In genomic region chr4:119032921-119033685, GRCh38 we compare ENCODE assay signal across 19 cellular contexts.
A peak's percentile ranks its signal among the peaks of the same experiment; 100 is the strongest.
DNase-seq lines count a peak whose midpoint lies in the region; ATAC-seq and TF ChIP-seq lines count a peak whose summit lies in the region.
"Had no signal": no experiment of that assay in that cellular context is flagged by ENCODE, and none has a peak within 500 bp of the region (broad histone marks: within the 10 kb centered on the region; RNA-seq: fewer than 3 reads in every experiment).

No MANE protein-coding gene starts in this region.

- H3K27me3 ChIP-seq in left ventricle myocardium inferior (ENCODE audit: low read depth) (no peaks in the 10 kb centered on the region), gastroesophageal sphincter (no peaks in the 10 kb centered on the region), vagina (no peaks in the 10 kb centered on the region), hepatocyte (no peaks in the 10 kb centered on the region)

- peak in 1 of 2 donors; percentile 19 for TF ChIP-seq POLR2A in gastroesophageal sphincter (IDR thresholded peaks at IDR 0.05)
- TF ChIP-seq POLR2A in vagina (IDR thresholded peaks at IDR 0.05): no peak

- H3K36me3 ChIP-seq in left ventricle myocardium inferior: peaks cover 33% of the 10 kb centered on the region
- H3K36me3 ChIP-seq in gastroesophageal sphincter: peaks cover 7 to 36% of the 10 kb centered on the region in 2 donors
- H3K36me3 ChIP-seq in vagina: peaks cover 0 to 16% of the 10 kb centered on the region in 2 donors
- H3K36me3 ChIP-seq in hepatocyte (replicated peaks; ENCODE audit: insufficient read depth, low read depth): no peaks in the 10 kb centered on the region

- WGBS in gastroesophageal sphincter (ENCODE audit: low coverage in 1 of 2), 2 donors: 39 to 45% methylated on average over 6 of the region's 6 CpGs
- WGBS in hepatocyte (ENCODE audit: low lambda C conversion rate, missing lambda C conversion rate): 82% methylated on average over 6 of the region's 6 CpGs

- no peak for ATAC-seq in Right ventricle myocardium inferior
- peak; percentile 48 for ATAC-seq in HG03432 (IDR thresholded peaks at IDR 0.05; ENCODE audit: unreplicated experiment)
- no peak for ATAC-seq in gastroesophageal sphincter
- ATAC-seq in GM19397 (IDR thresholded peaks at IDR 0.05; ENCODE audit: unreplicated experiment): no peak
- ATAC-seq: A549; stimulated activated memory B cell treated with anti-CD40 and anti-IgM and Interleukin-4, amounts not matched to agents 10 μg/mL and 1 μg/mL and 100 μg/mL, for 72 hours had no signal

- no peak for DNase-seq in left ventricle myocardium inferior
- DNase-seq in Right ventricle myocardium inferior (ENCODE audit: missing footprints): no peak
- no peak for DNase-seq in vagina (ENCODE audit: extremely low spot score in 2 of 2)
- no peak for DNase-seq in hepatocyte (ENCODE audit: low spot score)
- DNase-seq in H4 (ENCODE audit: low spot score): no peak
- DNase-seq: activated effector memory CD4-positive, alpha-beta T cell treated with anti-CD3 and anti-CD28 coated beads, Interleukin-2, amount 50 U/mL, for 16 hours; CD4-positive, CD25-positive, alpha-beta regulatory T cell; cortex of kidney; erythroblast; kidney; NCI-H82; occipital lobe had no signal

- no peaks in the 10 kb centered on the region for H3K79me2 ChIP-seq in hepatocyte

- no peak overlapping the region for H3K4me2 ChIP-seq in hepatocyte
- H3K4me2 ChIP-seq: A549, smooth muscle cell had no signal

- H3K27ac ChIP-seq in left ventricle myocardium inferior (replicated peaks) (peak overlapping the region; percentile 39), gastroesophageal sphincter (peak overlapping the region; percentile 85 to 100 (median 94)), vagina (peak overlapping the region; percentile 20), hepatocyte (no peak overlapping the region)
- H3K27ac ChIP-seq: A549, RWPE1 had no signal

- no peak overlapping the region for H2AFZ ChIP-seq in hepatocyte

- no peaks in the 10 kb centered on the region for H3K9me3 ChIP-seq in left ventricle myocardium inferior (replicated peaks)
- no peaks in the 10 kb centered on the region for H3K9me3 ChIP-seq in gastroesophageal sphincter
- no peaks in the 10 kb centered on the region for H3K9me3 ChIP-seq in vagina
- H3K9me3 ChIP-seq in hepatocyte (ENCODE audit: low read depth): no peaks in the 10 kb centered on the region
- H3K9me3 ChIP-seq: A549 had no signal

- no peak for TF ChIP-seq CTCF in left ventricle myocardium inferior (IDR thresholded peaks at IDR 0.05; ENCODE audit: borderline replicate concordance)
- TF ChIP-seq CTCF in gastroesophageal sphincter (IDR thresholded peaks at IDR 0.05): no peak
- no peak for TF ChIP-seq CTCF in vagina (IDR thresholded peaks at IDR 0.05)
- no peak for TF ChIP-seq CTCF in hepatocyte (IDR thresholded peaks at IDR 0.05; ENCODE audit: poor library complexity)

- intact Hi-C loops in left ventricle myocardium inferior (cut with micrococcal nuclease) (no loop called here), Right ventricle myocardium inferior (cut with DNase I) (loop anchor here (10.0 kb wide), 1 partner anchor 268 kb away; no protein-coding TSS in a partner anchor), vagina (cut with DNase I) (loop anchor here (5.0 kb wide), 1 partner anchor 46 kb away; no protein-coding TSS in a partner anchor)

- no peaks in the 10 kb centered on the region for H3K9me2 ChIP-seq in hepatocyte (replicated peaks; ENCODE audit: insufficient read depth)

- no peak overlapping the region for H3K4me3 ChIP-seq in left ventricle myocardium inferior
- peak overlapping the region; percentile 55 for H3K4me3 ChIP-seq in gastroesophageal sphincter
- no peak overlapping the region for H3K4me3 ChIP-seq in vagina
- H3K4me3 ChIP-seq in hepatocyte: no peak overlapping the region
- H3K4me3 ChIP-seq: A549, smooth muscle cell had no signal

- TF ChIP-seq EP300 in gastroesophageal sphincter (IDR thresholded peaks at IDR 0.05): no peak

- H4K20me1 ChIP-seq in hepatocyte (ENCODE audit: insufficient read depth, poor library complexity, severe bottlenecking): no peaks in the 10 kb centered on the region

- H3K4me1 ChIP-seq in left ventricle myocardium inferior (peaks cover 68% of the 10 kb centered on the region), gastroesophageal sphincter (peaks cover 0 to 53% (median 18%) of the 10 kb centered on the region in 3 donors), vagina (peaks cover 10% of the 10 kb centered on the region), hepatocyte (ENCODE audit: insufficient read depth) (peaks cover 4% of the 10 kb centered on the region)

Comparison
In these comparisons a context has a peak if more than half of its experiments do, and no peak if none do; other contexts are left out.
1. H3K4me3 ChIP-seq: peak in gastroesophageal sphincter (2 of 2); none in left ventricle myocardium inferior (single experiment), vagina (0 of 2) and hepatocyte (single experiment).